In genomic region chr4:42410446-42410845, GRCh38 we compare ENCODE assay signal across 16 cellular contexts. TPM values are rescaled to one million over a fixed set of nuclear protein-coding genes. Genes with fewer than 3 reads are reported as not detected.
DNase-seq lines count a peak whose midpoint lies in the region; ATAC-seq and TF ChIP-seq lines count a peak whose summit lies in the region.
"Had no signal": no experiment of that assay in that cellular context is flagged by ENCODE, and none has a peak within 500 bp of the region (broad histone marks: within the 10 kb centered on the region; RNA-seq: fewer than 3 reads in every experiment).

No MANE protein-coding gene starts in this region.

- DNase-seq in DMS53 treated with DMSO at 0.1 percent for 48 hours (lab: John Stamatoyannopoulos, UW; ENCODE audit: unreplicated experiment) (peak; percentile 48), PC-3 (peak; percentile 54), iris pigment epithelial cell (ENCODE audit: low read depth) (peak; percentile 11), osteocyte (ENCODE audit: extremely low spot score, unreplicated experiment) (no peak), HK-2 (ENCODE audit: unreplicated experiment) (no peak), MCF 10A (ENCODE audit: unreplicated experiment) (no peak)
- DNase-seq in T-helper 2 cell treated with Interferon-gamma antibody and Interleukin-4, amounts not matched to agents 5 μg/mL and 100 μg/mL, for 36 hours (ENCODE audit: low spot score): no peak
- DNase-seq: CD8-positive, alpha-beta T cell; COR-L47; DMS79; HCEC 1CT; KG1 had no signal

- no peaks in the 10 kb centered on the region for H3K9me2 ChIP-seq in PC-3 (replicated peaks; ENCODE audit: low read length)

- peaks cover 5% of the 10 kb centered on the region; the same call in 1 of the 2 replicates for H3K79me2 ChIP-seq in PC-3 (ENCODE audit: low read length)

- H3F3A ChIP-seq in PC-3 (ENCODE audit: low read length, unreplicated experiment): peaks cover 5% of the 10 kb centered on the region

- CTCF ChIA-PET in PC-3 (lab: Charles Lee) (no interaction called here), MCF 10A (lab: Yijun Ruan, JAX) (interaction anchor here (1.0 kb wide), 1 partner anchor 9 kb away, joined by 4 read pairs; no protein-coding TSS in a partner anchor)

- POLR2A ChIA-PET in PC-3 (lab: Charles Lee; ENCODE audit: unreplicated experiment) (interaction anchor here (0.7 kb wide), 1 partner anchor 133 kb away, joined by 3 read pairs; no protein-coding TSS in a partner anchor), MCF 10A (lab: Yijun Ruan, JAX) (no interaction called here)

- peak overlapping the region; percentile 44; the same call in 1 of the 2 replicates for H3K4me3 ChIP-seq in PC-3 (ENCODE audit: low read length)
- H3K4me3 ChIP-seq: GM12878 had no signal

- peaks cover 48% of the 10 kb centered on the region for H3K4me1 Mint-ChIP-seq in osteocyte (ENCODE audit: unreplicated experiment)
- H3K4me1 Mint-ChIP-seq in T-helper 2 cell treated with Interferon-gamma antibody and Interleukin-4, amounts not matched to agents 5 μg/mL and 100 μg/mL, for 36 hours (ENCODE audit: low read depth): no peaks in the 10 kb centered on the region
- peaks cover 18% of the 10 kb centered on the region for H3K4me1 Mint-ChIP-seq in MCF 10A (ENCODE audit: insufficient read depth, unreplicated experiment)
- H3K4me1 Mint-ChIP-seq: CD14-positive monocyte, IgD-negative memory B cell had no signal

- no peaks in the 10 kb centered on the region for H4K20me1 ChIP-seq in PC-3 (ENCODE audit: low read length)

- H3K4me2 ChIP-seq in PC-3 (ENCODE audit: low read length): peak overlapping the region; percentile 80

- H3K36me3 ChIP-seq in PC-3 (ENCODE audit: low read depth, low read length): no peaks in the 10 kb centered on the region

- H3K9ac ChIP-seq in PC-3 (ENCODE audit: low read length): peak overlapping the region; percentile 54

- H3K9me3 Mint-ChIP-seq in osteocyte (ENCODE audit: unreplicated experiment): no peaks in the 10 kb centered on the region
- no peaks in the 10 kb centered on the region for H3K9me3 Mint-ChIP-seq in T-helper 2 cell treated with Interferon-gamma antibody and Interleukin-4, amounts not matched to agents 5 μg/mL and 100 μg/mL, for 36 hours
- H3K9me3 Mint-ChIP-seq in MCF 10A (ENCODE audit: unreplicated experiment): no peaks in the 10 kb centered on the region
- H3K9me3 Mint-ChIP-seq: CD14-positive monocyte; CD8-positive, alpha-beta T cell; IgD-negative memory B cell had no signal

- H3K9me3 ChIP-seq in PC-3 (ENCODE audit: low read length): no peaks in the 10 kb centered on the region

- H3K27ac ChIP-seq in PC-3 (ENCODE audit: low read length): peak overlapping the region; percentile 94

- no peaks in the 10 kb centered on the region for H3K27me3 Mint-ChIP-seq in osteocyte (ENCODE audit: unreplicated experiment)
- no peaks in the 10 kb centered on the region for H3K27me3 Mint-ChIP-seq in T-helper 2 cell treated with Interferon-gamma antibody and Interleukin-4, amounts not matched to agents 5 μg/mL and 100 μg/mL, for 36 hours (ENCODE audit: low read depth)
- no peaks in the 10 kb centered on the region for H3K27me3 Mint-ChIP-seq in MCF 10A (ENCODE audit: insufficient read depth, unreplicated experiment)
- H3K27me3 Mint-ChIP-seq: IgD-negative memory B cell had no signal

- peak; percentile 14; the same call in 1 of the 2 replicates for ATAC-seq in PC-3
- ATAC-seq: CD8-positive, alpha-beta T cell; GM12878 had no signal

- TF ChIP-seq CTCF in PC-3 (conservative IDR thresholded peaks at IDR 0.05; ENCODE audit: low read depth, low read length): no peak
- no peak for TF ChIP-seq CTCF in osteocyte (IDR thresholded peaks at IDR 0.05)
- TF ChIP-seq CTCF in MCF 10A (IDR thresholded peaks at IDR 0.05; ENCODE audit: unreplicated experiment): no peak

- H3K4me1 ChIP-seq in PC-3 (ENCODE audit: insufficient read depth, low read length): peaks cover 78% of the 10 kb centered on the region

- H3K4me3 Mint-ChIP-seq in osteocyte (ENCODE audit: unreplicated experiment) (no peak overlapping the region), MCF 10A (ENCODE audit: unreplicated experiment) (no peak overlapping the region)
- no peak overlapping the region for H3K4me3 Mint-ChIP-seq in T-helper 2 cell treated with Interferon-gamma antibody and Interleukin-4, amounts not matched to agents 5 μg/mL and 100 μg/mL, for 36 hours
- H3K4me3 Mint-ChIP-seq: CD14-positive monocyte; CD8-positive, alpha-beta T cell; IgD-negative memory B cell had no signal

- peak overlapping the region; percentile 29; the same call in 1 of the 2 replicates for H2AFZ ChIP-seq in PC-3 (ENCODE audit: low read length)

- no peaks in the 10 kb centered on the region for H3K36me3 Mint-ChIP-seq in osteocyte (ENCODE audit: unreplicated experiment)
- peaks cover 4% of the 10 kb centered on the region for H3K36me3 Mint-ChIP-seq in T-helper 2 cell treated with Interferon-gamma antibody and Interleukin-4, amounts not matched to agents 5 μg/mL and 100 μg/mL, for 36 hours (ENCODE audit: low read depth)
- H3K36me3 Mint-ChIP-seq in MCF 10A (ENCODE audit: insufficient read depth, unreplicated experiment): no peaks in the 10 kb centered on the region

- no peaks in the 10 kb centered on the region for H3K27me3 ChIP-seq in PC-3 (ENCODE audit: low read length)

- no TSS peak for BruUV-seq in PC-3 (replicated peaks; lab: Mats Ljungman, UMichigan)
- no TSS peak for BruUV-seq in MCF 10A (replicated peaks; lab: Mats Ljungman, UMichigan)

- H3K27ac Mint-ChIP-seq in osteocyte (ENCODE audit: unreplicated experiment) (peak overlapping the region; percentile 11), MCF 10A (ENCODE audit: low read depth, unreplicated experiment) (no peak overlapping the region)
- H3K27ac Mint-ChIP-seq in T-helper 2 cell treated with Interferon-gamma antibody and Interleukin-4, amounts not matched to agents 5 μg/mL and 100 μg/mL, for 36 hours: no peak overlapping the region
- H3K27ac Mint-ChIP-seq: CD14-positive monocyte; CD8-positive, alpha-beta T cell; IgD-negative memory B cell had no signal

- intact Hi-C loops in PC-3 (cut with micrococcal nuclease): loop anchor here (5.0 kb wide), 3 partner anchors 38 to 418 kb away; partner anchors contain the start of genes ATP8A1 and SLC30A9
- intact Hi-C loops in MCF 10A (cut with micrococcal nuclease): no loop called here

RNA-seq across cellular contexts. Expression of gene SHISA3, which starts 13.2 kb away (rescaled TPM):
- total RNA-seq in PC-3 (2014; rRNA removed): 29.5 and 33.5 TPM in 2 replicates
- 3.9 and 4.9 TPM in 2 replicates for total RNA-seq in osteocyte
- not detected in 2 replicates for total RNA-seq in MCF 10A (2022)
- total RNA-seq: CD8-positive, alpha-beta T cell; HT-29 had no signal

Comparison
In these comparisons a context has a peak if more than half of its experiments do, and no peak if none do; other contexts are left out.
1. DNase-seq: peak in DMS53 treated with DMSO at 0.1 percent for 48 hours (single experiment), PC-3 (single experiment) and iris pigment epithelial cell (single experiment); none in osteocyte (single experiment), T-helper 2 cell treated with Interferon-gamma antibody and Interleukin-4, amounts not matched to agents 5 μg/mL and 100 μg/mL, for 36 hours (single experiment), HK-2 (single experiment) and MCF 10A (single experiment).